Comparison of ENCODE assay signal across 8 cellular contexts in genomic region chr1:156704930-156705320, GRCh38. TPM values are rescaled to one million over a fixed set of nuclear protein-coding genes. Genes with fewer than 3 reads are reported as not detected.
DNase-seq lines count a peak whose midpoint lies in the region; ATAC-seq and TF ChIP-seq lines count a peak whose summit lies in the region.

No MANE protein-coding gene starts in this region.

- peak overlapping the region; percentile 22 for H3K4me3 Mint-ChIP-seq in activated CD8-positive, alpha-beta T cell treated with anti-CD3 and anti-CD28 coated beads, Interleukin-2, amount 10 ng/mL, durations not matched to agents 7 days and 5 days
- peak overlapping the region; percentile 78 for H3K4me3 Mint-ChIP-seq in osteocyte (ENCODE audit: unreplicated experiment)

- CTCF ChIA-PET in activated CD8-positive, alpha-beta T cell treated with anti-CD3 and anti-CD28 coated beads, Interleukin-2, amount 10 ng/mL, durations not matched to agents 7 days and 5 days (lab: Charles Lee), result interaction anchor here (0.8 to 17.4 kb wide), 12 partner anchors 10 to 177 kb away, joined by 3 to 311 read pairs (median 16); partner anchors contain the start of genes HAPLN2, INSRR, ISG20L2 and METTL25B

- TF ChIP-seq CTCF in fibroblast of the aortic adventitia (IDR thresholded peaks at IDR 0.05; ENCODE audit: insufficient read depth, low read length) (no peak), osteocyte (IDR thresholded peaks at IDR 0.05) (no peak)

- H3K4me3 ChIP-seq in fibroblast of the aortic adventitia (ENCODE audit: low read depth, low read length), result peak overlapping the region; percentile 79

- H3K4me1 Mint-ChIP-seq in activated CD8-positive, alpha-beta T cell treated with anti-CD3 and anti-CD28 coated beads, Interleukin-2, amount 10 ng/mL, durations not matched to agents 7 days and 5 days (ENCODE audit: low read depth), result peaks cover 36% of the 10 kb centered on the region
- peaks cover 71% of the 10 kb centered on the region for H3K4me1 Mint-ChIP-seq in osteocyte (ENCODE audit: unreplicated experiment)

- H3K27ac Mint-ChIP-seq in activated CD8-positive, alpha-beta T cell treated with anti-CD3 and anti-CD28 coated beads, Interleukin-2, amount 10 ng/mL, durations not matched to agents 7 days and 5 days, result no peak overlapping the region
- peak overlapping the region; percentile 95 for H3K27ac Mint-ChIP-seq in osteocyte (ENCODE audit: unreplicated experiment)

- H3K9me3 Mint-ChIP-seq in activated CD8-positive, alpha-beta T cell treated with anti-CD3 and anti-CD28 coated beads, Interleukin-2, amount 10 ng/mL, durations not matched to agents 7 days and 5 days (ENCODE audit: insufficient read depth), result no peaks in the 10 kb centered on the region
- H3K9me3 Mint-ChIP-seq in osteocyte (ENCODE audit: unreplicated experiment), result no peaks in the 10 kb centered on the region

- no peak for ATAC-seq in activated CD8-positive, alpha-beta T cell treated with anti-CD3 and anti-CD28 coated beads, Interleukin-2, amount 10 ng/mL, durations not matched to agents 7 days and 5 days
- no peak for ATAC-seq in HG03457 (IDR thresholded peaks at IDR 0.05; ENCODE audit: unreplicated experiment)

- POLR2A ChIA-PET in activated CD8-positive, alpha-beta T cell treated with anti-CD3 and anti-CD28 coated beads, Interleukin-2, amount 10 ng/mL, durations not matched to agents 7 days and 5 days (lab: Charles Lee), result no interaction called here

- peaks cover 33% of the 10 kb centered on the region for H3K27me3 Mint-ChIP-seq in activated CD8-positive, alpha-beta T cell treated with anti-CD3 and anti-CD28 coated beads, Interleukin-2, amount 10 ng/mL, durations not matched to agents 7 days and 5 days (ENCODE audit: low read depth)
- H3K27me3 Mint-ChIP-seq in osteocyte (ENCODE audit: unreplicated experiment), result no peaks in the 10 kb centered on the region

- H3K36me3 Mint-ChIP-seq in activated CD8-positive, alpha-beta T cell treated with anti-CD3 and anti-CD28 coated beads, Interleukin-2, amount 10 ng/mL, durations not matched to agents 7 days and 5 days (ENCODE audit: low read depth), result no peaks in the 10 kb centered on the region
- H3K36me3 Mint-ChIP-seq in osteocyte (ENCODE audit: unreplicated experiment), result peaks cover 11% of the 10 kb centered on the region

- DNase-seq in activated effector memory CD4-positive, alpha-beta T cell treated with anti-CD3 and anti-CD28 coated beads, Interleukin-2, amount 50 U/mL, for 16 hours, result peak; percentile 81
- no peak for DNase-seq in activated effector memory CD4-positive, alpha-beta T cell treated with Interleukin-2 at 50 U/mL for 16 hours
- no peak for DNase-seq in activated CD8-positive, alpha-beta T cell treated with anti-CD3 and anti-CD28 coated beads, Interleukin-2, amount 10 ng/mL, durations not matched to agents 7 days and 5 days
- DNase-seq in fibroblast of the aortic adventitia (ENCODE audit: low read depth) (peak; percentile 75), osteocyte (ENCODE audit: extremely low spot score, unreplicated experiment) (peak; percentile 86), cortex of kidney (lab: John Stamatoyannopoulos, UW) (no peak), NCI-H2107 treated with DMSO at 0.1 percent for 48 hours (lab: John Stamatoyannopoulos, UW; ENCODE audit: unreplicated experiment) (no peak)

RNA-seq across cellular contexts. Expression of gene CRABP2, which starts 0.5 kb away (rescaled TPM):
- total RNA-seq in activated CD8-positive, alpha-beta T cell treated with anti-CD3 and anti-CD28 coated beads, Interleukin-2, amount 10 ng/mL, durations not matched to agents 7 days and 5 days, result 1 to 10 TPM; 1.3 to 1.9 TPM
- 62.7 and 68.9 TPM in 2 replicates for total RNA-seq in fibroblast of the aortic adventitia (ENCODE audit: low replicate concordance)
- 144 and 146 TPM in 2 replicates for total RNA-seq in osteocyte

RNA-seq across cellular contexts. Expression of gene METTL25B, which starts 23.3 kb away (rescaled TPM):
- 10 to 100 TPM; 30.0 to 34.0 TPM for total RNA-seq in activated CD8-positive, alpha-beta T cell treated with anti-CD3 and anti-CD28 coated beads, Interleukin-2, amount 10 ng/mL, durations not matched to agents 7 days and 5 days
- total RNA-seq in fibroblast of the aortic adventitia (ENCODE audit: low replicate concordance) (4.1 and 10.9 TPM in 2 replicates), osteocyte (21.3 and 24.1 TPM in 2 replicates)

RNA-seq across cellular contexts. Expression of gene ISG20L2, which starts 23.6 kb away (rescaled TPM):
- total RNA-seq in activated CD8-positive, alpha-beta T cell treated with anti-CD3 and anti-CD28 coated beads, Interleukin-2, amount 10 ng/mL, durations not matched to agents 7 days and 5 days, result 10 to 100 TPM; 56.3 to 58.8 TPM
- total RNA-seq in fibroblast of the aortic adventitia (ENCODE audit: low replicate concordance) (9.9 and 27.4 TPM in 2 replicates), osteocyte (33.0 and 37.7 TPM in 2 replicates)

RNA-seq across cellular contexts. Expression of gene NES, which starts 27.7 kb away (rescaled TPM):
- total RNA-seq in activated CD8-positive, alpha-beta T cell treated with anti-CD3 and anti-CD28 coated beads, Interleukin-2, amount 10 ng/mL, durations not matched to agents 7 days and 5 days, result not detected
- total RNA-seq in fibroblast of the aortic adventitia (ENCODE audit: low replicate concordance), result 44.5 and 83.0 TPM in 2 replicates
- total RNA-seq in osteocyte, result 24.2 and 26.5 TPM in 2 replicates

RNA-seq across cellular contexts. Expression of gene MRPL24, which starts 36.0 kb away (rescaled TPM):
- total RNA-seq in activated CD8-positive, alpha-beta T cell treated with anti-CD3 and anti-CD28 coated beads, Interleukin-2, amount 10 ng/mL, durations not matched to agents 7 days and 5 days, result 10 to 100 TPM; 59.8 to 62.6 TPM
- total RNA-seq in fibroblast of the aortic adventitia (ENCODE audit: low replicate concordance) (19.0 and 42.8 TPM in 2 replicates), osteocyte (52.6 and 55.8 TPM in 2 replicates)

Comparison
In these comparisons a context has a peak if more than half of its experiments do, and no peak if none do; other contexts are left out.
1. DNase-seq: peak in activated effector memory CD4-positive, alpha-beta T cell treated with anti-CD3 and anti-CD28 coated beads, Interleukin-2, amount 50 U/mL, for 16 hours (single experiment), fibroblast of the aortic adventitia (single experiment) and osteocyte (single experiment); none in activated effector memory CD4-positive, alpha-beta T cell treated with Interleukin-2 at 50 U/mL for 16 hours (single experiment), activated CD8-positive, alpha-beta T cell treated with anti-CD3 and anti-CD28 coated beads, Interleukin-2, amount 10 ng/mL, durations not matched to agents 7 days and 5 days (single experiment), cortex of kidney (single experiment) and NCI-H2107 treated with DMSO at 0.1 percent for 48 hours (single experiment).
2. RNA of gene CRABP2, which starts 0.5 kb away (total RNA-seq): 144 to 146 TPM in osteocyte and 62.7 to 68.9 TPM in fibroblast of the aortic adventitia; 1.3 to 1.9 TPM in activated CD8-positive, alpha-beta T cell treated with anti-CD3 and anti-CD28 coated beads, Interleukin-2, amount 10 ng/mL, durations not matched to agents 7 days and 5 days; every median in the first group is over 10 times any median in the second.